8 cellular contexts compared by ENCODE assay signal in genomic region chr19:11373885-11374448, GRCh38. TPM values are rescaled to one million over a fixed set of nuclear protein-coding genes. Genes with fewer than 3 reads are reported as not detected.
DNase-seq lines count a peak whose midpoint lies in the region; ATAC-seq and TF ChIP-seq lines count a peak whose summit lies in the region.

No MANE protein-coding gene starts in this region.

- CTCF ChIA-PET in HCT116 (lab: Charles Lee) = interaction anchor here (1.3 to 2.0 kb wide), 5 partner anchors 9 to 109 kb away, joined by 5 to 20 read pairs (median 5); partner anchors contain the start of genes CCDC159, PRKCSH and TMEM205
- CTCF ChIA-PET in SK-N-SH (lab: Yijun Ruan, JAX) = interaction anchor here (0.6 to 5.9 kb wide), 12 partner anchors 9 to 186 kb away, joined by 3 to 66 read pairs (median 4); partner anchors contain the start of genes EPOR, ODAD3, PRKCSH and RAB3D

- TF ChIP-seq RAD21 in HCT116 (IDR thresholded peaks at IDR 0.05; ENCODE audit: low read depth) (no peak), SK-N-SH (IDR thresholded peaks at IDR 0.05; ENCODE audit: low read length) (no peak)

- H3K9ac ChIP-seq in HCT116 (ENCODE audit: low read length) (peak overlapping the region; percentile 78; the same call in 1 of the 2 replicates), SK-N-SH (peak overlapping the region; percentile 80; the same call in 1 of the 2 replicates), subcutaneous abdominal adipose tissue (ENCODE audit: low read length in 5 of 5) (peak overlapping the region in 3 of 5 donors; percentile 32 to 85 (median 83))

- no peak overlapping the region for H3K4me3 Mint-ChIP-seq in activated T-cell treated with anti-CD3 and anti-CD28 coated beads, Interleukin-2, amount 50 U/mL, for 24 hours

- H2AFZ ChIP-seq in HCT116 (ENCODE audit: low read depth, low read length, poor library complexity, severe bottlenecking) (peak overlapping the region; percentile 65), SK-N-SH (ENCODE audit: low read depth) (peak overlapping the region; percentile 4; the same call in 1 of the 2 replicates)

- H3K9me3 ChIP-seq in HCT116 (ENCODE audit: control insufficient read depth in 1 of 2, insufficient read depth in 1 of 2, low read depth in 1 of 2, low read length in 2 of 2) (no peaks in the 10 kb centered on the region), SK-N-SH (no peaks in the 10 kb centered on the region), right cardiac atrium (ENCODE audit: control insufficient read depth, low read length) (no peaks in the 10 kb centered on the region), subcutaneous abdominal adipose tissue (ENCODE audit: control insufficient read depth in 5 of 5, low read length in 5 of 5) (no peaks in the 10 kb centered on the region)

- peak overlapping the region; percentile 88; the same call in 1 of the 2 replicates for H3K27ac ChIP-seq in HCT116 (ENCODE audit: low read depth, low read length)
- peak overlapping the region; percentile 72 to 88; a peak in 3 of 4 replicates for H3K27ac ChIP-seq in SK-N-SH (ENCODE audit: low read depth in 2 of 2, low read length in 1 of 2)
- peak overlapping the region; percentile 14 for H3K27ac ChIP-seq in right cardiac atrium (ENCODE audit: low read length)
- H3K27ac ChIP-seq in subcutaneous abdominal adipose tissue (ENCODE audit: low read depth, low read length) = peak overlapping the region; percentile 92

- H3K9me2 ChIP-seq in HCT116 (ENCODE audit: insufficient read depth) (no peaks in the 10 kb centered on the region), SK-N-SH (no peaks in the 10 kb centered on the region)

- no peaks in the 10 kb centered on the region for H3K27me3 ChIP-seq in HCT116 (ENCODE audit: insufficient read depth, low read length)
- H3K27me3 ChIP-seq in SK-N-SH (ENCODE audit: insufficient read depth) = no peaks in the 10 kb centered on the region
- H3K27me3 ChIP-seq in right cardiac atrium (ENCODE audit: control insufficient read depth, insufficient read depth) = no peaks in the 10 kb centered on the region
- no peaks in the 10 kb centered on the region for H3K27me3 ChIP-seq in subcutaneous abdominal adipose tissue (ENCODE audit: control insufficient read depth in 5 of 5, insufficient read depth in 4 of 5, low read length in 5 of 5)

- no peaks in the 10 kb centered on the region for H3K9me3 Mint-ChIP-seq in activated T-cell treated with anti-CD3 and anti-CD28 coated beads, Interleukin-2, amount 50 U/mL, for 24 hours

- DNase-seq in HCT116 (ENCODE audit: low read depth, low spot score) (no peak), SK-N-SH (peak; percentile 21), right cardiac atrium (no peak), HuH-7 (ENCODE audit: low spot score) (no peak), NCI-H526 treated with DMSO at 0.1 percent for 48 hours (lab: John Stamatoyannopoulos, UW) (no peak)
- DNase-seq in activated T-cell treated with anti-CD3 and anti-CD28 coated beads, Interleukin-2, amount 50 U/mL, for 24 hours = no peak

- H3K4me3 ChIP-seq in HCT116 (replicated peaks in 1 of 2; ENCODE audit: low read depth in 1 of 2, low read length in 2 of 2) (peak overlapping the region; percentile 57 to 68), SK-N-SH (ENCODE audit: low read depth in 2 of 2, low read length in 1 of 2) (peak overlapping the region; percentile 58 to 62), right cardiac atrium (ENCODE audit: low read length) (peak overlapping the region; percentile 74), subcutaneous abdominal adipose tissue (ENCODE audit: low read depth in 1 of 5, low read length in 5 of 5) (peak overlapping the region; percentile 66 to 90 (median 81))

- H3K79me2 ChIP-seq in HCT116 (ENCODE audit: insufficient read depth, low read length) (peaks cover 5% of the 10 kb centered on the region; the same call in 1 of the 2 replicates), SK-N-SH (ENCODE audit: insufficient read depth) (peaks cover 11% of the 10 kb centered on the region)

- H3K27me3 Mint-ChIP-seq in activated T-cell treated with anti-CD3 and anti-CD28 coated beads, Interleukin-2, amount 50 U/mL, for 24 hours = no peaks in the 10 kb centered on the region

- H4K20me1 ChIP-seq in HCT116 (ENCODE audit: insufficient read depth) = no peaks in the 10 kb centered on the region
- H4K20me1 ChIP-seq in SK-N-SH (ENCODE audit: insufficient read depth) = no peaks in the 10 kb centered on the region

- H3K4me2 ChIP-seq in HCT116 (ENCODE audit: low read length) = peak overlapping the region; percentile 80
- peak overlapping the region; percentile 84 for H3K4me2 ChIP-seq in SK-N-SH

- H3K4me1 Mint-ChIP-seq in activated T-cell treated with anti-CD3 and anti-CD28 coated beads, Interleukin-2, amount 50 U/mL, for 24 hours (ENCODE audit: low read depth) = peaks cover 26% of the 10 kb centered on the region

- 6% methylated on average over 11 of the region's 11 CpGs for WGBS in SK-N-SH (ENCODE audit: low lambda C conversion rate)
- 33% methylated on average over 11 of the region's 11 CpGs for WGBS in right cardiac atrium

- H3K4me1 ChIP-seq in HCT116 (ENCODE audit: control insufficient read depth in 1 of 2, insufficient read depth in 2 of 2, low read length in 2 of 2) (peaks cover 37 to 42% of the 10 kb centered on the region in 2 experiments), SK-N-SH (ENCODE audit: control insufficient read depth in 1 of 2, insufficient read depth in 2 of 2, low read depth in 1 of 2, low read length in 1 of 2) (peaks cover 16 to 22% of the 10 kb centered on the region in 2 experiments), right cardiac atrium (ENCODE audit: control insufficient read depth, insufficient read depth, low read length) (peaks cover 11% of the 10 kb centered on the region), subcutaneous abdominal adipose tissue (ENCODE audit: control insufficient read depth in 5 of 5, insufficient read depth in 5 of 5, low read length in 5 of 5) (peaks cover 2 to 26% (median 25%) of the 10 kb centered on the region in 5 donors)

- no peak for TF ChIP-seq POLR2A in HCT116 (IDR thresholded peaks at IDR 0.05; ENCODE audit: borderline replicate concordance, extremely low read depth, insufficient read depth, insufficient read length)

- TF ChIP-seq EP300 in SK-N-SH (IDR thresholded peaks at IDR 0.05; ENCODE audit: borderline replicate concordance in 1 of 2, low read depth in 1 of 2, low read length in 1 of 2) = no peak

- H3K27ac Mint-ChIP-seq in activated T-cell treated with anti-CD3 and anti-CD28 coated beads, Interleukin-2, amount 50 U/mL, for 24 hours = no peak overlapping the region

- peaks cover 30% of the 10 kb centered on the region for H3K36me3 Mint-ChIP-seq in activated T-cell treated with anti-CD3 and anti-CD28 coated beads, Interleukin-2, amount 50 U/mL, for 24 hours (ENCODE audit: low read depth)

- no peaks in the 10 kb centered on the region for H3K36me3 ChIP-seq in HCT116 (ENCODE audit: control insufficient read depth in 1 of 2, insufficient read depth in 2 of 2, low read length in 2 of 2)
- no peaks in the 10 kb centered on the region for H3K36me3 ChIP-seq in SK-N-SH (replicated peaks in 1 of 2; ENCODE audit: control insufficient read depth in 1 of 2, insufficient read depth in 2 of 2, low read length in 1 of 2)
- H3K36me3 ChIP-seq in subcutaneous abdominal adipose tissue (ENCODE audit: control insufficient read depth in 5 of 5, insufficient read depth in 5 of 5, low read length in 5 of 5) = peaks cover 0 to 9% (median 7%) of the 10 kb centered on the region in 5 donors

- POLR2A ChIA-PET in HCT116 (lab: Charles Lee) = interaction anchor here (1.0 to 3.6 kb wide), 5 partner anchors 10 to 80 kb away, joined by 4 to 15 read pairs (median 11); partner anchors contain the start of genes EPOR, RAB3D and RGL3
- POLR2A ChIA-PET in SK-N-SH (lab: Yijun Ruan, JAX) = interaction anchor here (0.6 to 2.3 kb wide), 14 partner anchors 10 to 111 kb away, joined by 3 to 28 read pairs (median 4); partner anchors contain the start of genes CCDC159, ELAVL3, EPOR and ODAD3

- RAD21 ChIA-PET in HCT116 (lab: Charles Lee; ENCODE audit: low non-redundant PET in 1 of 2, low total read pairs in 2 of 2, uncharacterized antibody in 2 of 2, unreplicated experiment in 2 of 2) = interaction anchor here (0.8 to 1.7 kb wide), 2 partner anchors 9 to 80 kb away, joined by 4 to 6 read pairs; no protein-coding TSS in a partner anchor

- BruUV-seq in HCT116 (replicated peaks; lab: Mats Ljungman, UMichigan) = no TSS peak

- peaks cover 26% of the 10 kb centered on the region for H3F3A ChIP-seq in SK-N-SH (replicated peaks; ENCODE audit: insufficient read depth)

- intact Hi-C loops in HCT116 (cut with micrococcal nuclease) (no loop called here), right cardiac atrium (cut with DNase I) (no loop called here)

- TF ChIP-seq CTCF in HCT116 (IDR thresholded peaks at IDR 0.05 in 2 of 3, conservative IDR thresholded peaks at IDR 0.05 in 1 of 3; ENCODE audit: borderline replicate concordance in 1 of 3, insufficient read depth in 1 of 3, low read depth in 2 of 3, low read length in 2 of 3) (no peak), SK-N-SH (IDR thresholded peaks at IDR 0.05) (no peak)

- ATAC-seq in HCT116 (no peak), right cardiac atrium (no peak), HG03108 (IDR thresholded peaks at IDR 0.05; ENCODE audit: unreplicated experiment) (no peak)

RNA-seq across cellular contexts. Expression of gene SWSAP1, which starts 0.5 kb away (rescaled TPM):
- total RNA-seq in HCT116 (2021; ENCODE audit: unreplicated experiment) (2.5 TPM), right cardiac atrium (1 to 10 TPM; 1.0 to 1.9 (median 1.3) TPM)
- polyA plus RNA-seq in HCT116 (2012) = 0.90 and 1.7 TPM in 2 replicates
- polyA plus RNA-seq in SK-N-SH (2012; rRNA removed) (2.8 and 3.0 TPM in 2 replicates), right cardiac atrium (1.9 TPM)
- 1.5 and 2.2 TPM in 2 replicates for polyA plus RNA-seq in SK-N-SH (2012; cell fraction: cytosol; rRNA removed)
- 5.3 and 6.2 TPM in 2 replicates for polyA plus RNA-seq in SK-N-SH (2012; cell fraction: nucleus; rRNA removed)

RNA-seq across cellular contexts. Expression of gene EPOR, which starts 10.1 kb away (rescaled TPM):
- total RNA-seq in HCT116 (2021; ENCODE audit: unreplicated experiment) (15.3 TPM), right cardiac atrium (10 to 100 TPM in 3 of 4 donors, 1 to 10 TPM in 1; 8.5 to 12.6 (median 11.5) TPM)
- 16.0 and 17.5 TPM in 2 replicates for polyA plus RNA-seq in HCT116 (2012)
- polyA plus RNA-seq in SK-N-SH (2012; rRNA removed) (15.4 and 16.8 TPM in 2 replicates), right cardiac atrium (10.3 TPM)
- 5.3 and 7.9 TPM in 2 replicates for polyA plus RNA-seq in SK-N-SH (2012; cell fraction: cytosol; rRNA removed)
- polyA plus RNA-seq in SK-N-SH (2012; cell fraction: nucleus; rRNA removed) = 79.3 and 81.6 TPM in 2 replicates

RNA-seq across cellular contexts. Expression of gene PLPPR2, which starts 18.7 kb away (rescaled TPM):
- total RNA-seq in HCT116 (2021; ENCODE audit: unreplicated experiment) = 23.2 TPM
- 23.7 and 29.8 TPM in 2 replicates for polyA plus RNA-seq in HCT116 (2012)
- 18.9 and 26.2 TPM in 2 replicates for polyA plus RNA-seq in SK-N-SH (2012; rRNA removed)
- 10.6 and 17.6 TPM in 2 replicates for polyA plus RNA-seq in SK-N-SH (2012; cell fraction: cytosol; rRNA removed)
- polyA plus RNA-seq in SK-N-SH (2012; cell fraction: nucleus; rRNA removed) = 54.9 and 71.2 TPM in 2 replicates
- 10 to 100 TPM; 23.2 to 32.1 (median 26.3) TPM for total RNA-seq in right cardiac atrium
- 19.7 TPM for polyA plus RNA-seq in right cardiac atrium

RNA-seq across cellular contexts. Expression of gene CCDC159, which starts 27.6 kb away (rescaled TPM):
- total RNA-seq in HCT116 (2021; ENCODE audit: unreplicated experiment) (7.7 TPM), right cardiac atrium (10 to 100 TPM; 16.7 to 26.5 (median 24.9) TPM)
- polyA plus RNA-seq in HCT116 (2012) = 7.1 and 9.6 TPM in 2 replicates
- polyA plus RNA-seq in SK-N-SH (2012; rRNA removed) (25.2 and 30.1 TPM in 2 replicates), right cardiac atrium (34.2 TPM)
- 11.0 and 15.1 TPM in 2 replicates for polyA plus RNA-seq in SK-N-SH (2012; cell fraction: cytosol; rRNA removed)
- polyA plus RNA-seq in SK-N-SH (2012; cell fraction: nucleus; rRNA removed) = 160 and 203 TPM in 2 replicates

RNA-seq across cellular contexts. Expression of gene TMEM205, which starts 27.9 kb away (rescaled TPM):
- total RNA-seq in HCT116 (2021; ENCODE audit: unreplicated experiment) = 55.9 TPM
- 112 and 115 TPM in 2 replicates for polyA plus RNA-seq in HCT116 (2012)
- 209 and 219 TPM in 2 replicates for polyA plus RNA-seq in SK-N-SH (2012; rRNA removed)
- 112 and 154 TPM in 2 replicates for polyA plus RNA-seq in SK-N-SH (2012; cell fraction: cytosol; rRNA removed)
- 172 and 193 TPM in 2 replicates for polyA plus RNA-seq in SK-N-SH (2012; cell fraction: nucleus; rRNA removed)
- 100 to 1,000 TPM in 2 of 4 donors, 10 to 100 TPM in 2; 92.9 to 105 (median 98.1) TPM for total RNA-seq in right cardiac atrium
- polyA plus RNA-seq in right cardiac atrium = 149 TPM

Comparison
In these comparisons a context has a peak if more than half of its experiments do, and no peak if none do; other contexts are left out.
1. H3K27ac ChIP-seq: peak in every context shown above with its lines; median percentile 92 in subcutaneous abdominal adipose tissue; 88 in HCT116; 80 in SK-N-SH; 14 in right cardiac atrium.